In the genomic region with DNA sequence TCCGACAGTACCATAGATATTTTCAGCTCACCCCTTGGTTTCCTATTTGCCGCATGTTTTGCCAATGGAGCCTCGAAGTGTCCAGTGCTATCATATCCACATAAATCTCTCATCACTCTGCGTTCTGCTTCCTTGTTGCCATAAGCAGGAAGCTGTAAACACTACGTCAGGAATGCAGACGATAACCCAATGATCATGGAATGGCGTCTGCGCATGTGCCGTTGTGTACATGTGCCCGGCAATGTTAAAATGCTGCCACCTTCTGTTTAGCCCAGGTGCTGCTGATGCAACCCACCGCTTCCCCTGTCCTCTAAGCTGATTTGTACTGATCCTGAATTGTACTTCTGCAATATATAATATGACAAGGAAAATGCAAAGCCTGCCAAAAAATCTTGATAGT, we compare ENCODE assay signal across 10 cellular contexts.
A peak's percentile ranks its signal among the peaks of the same experiment; 100 is the strongest.
DNase-seq lines count a peak whose midpoint lies in the region; ATAC-seq and TF ChIP-seq lines count a peak whose summit lies in the region.
"Had no signal": no experiment of that assay in that cellular context is flagged by ENCODE, and none has a peak within 500 bp of the region (broad histone marks: within the 10 kb centered on the region; RNA-seq: fewer than 3 reads in every experiment).

No MANE protein-coding gene starts in this region.

- H3K9me3 ChIP-seq in GM23248 (ENCODE audit: low read depth) (no peaks in the 10 kb centered on the region), fibroblast of lung (ENCODE audit: control insufficient read depth, insufficient read depth, low read depth, low read length) (no peaks in the 10 kb centered on the region)

- H3K36me3 ChIP-seq in GM23248 (ENCODE audit: low read depth) (no peaks in the 10 kb centered on the region), fibroblast of lung (ENCODE audit: control insufficient read depth, insufficient read depth, low read length) (no peaks in the 10 kb centered on the region)

- ATAC-seq in GM21447 (IDR thresholded peaks at IDR 0.05; ENCODE audit: unreplicated experiment), result no peak
- ATAC-seq: activated CD8-positive, alpha-beta memory T cell treated with anti-CD3 and anti-CD28 coated beads, Interleukin-2, amount 10 ng/mL, durations not matched to agents 7 days and 5 days had no signal

- H3K4me1 Mint-ChIP-seq in progenitor cell of endocrine pancreas (ENCODE audit: low read depth), result peaks cover 18% of the 10 kb centered on the region
- H3K4me1 Mint-ChIP-seq: activated CD8-positive, alpha-beta memory T cell treated with anti-CD3 and anti-CD28 coated beads, Interleukin-2, amount 10 ng/mL, durations not matched to agents 7 days and 5 days had no signal

- H3K4me1 ChIP-seq in GM23248 (ENCODE audit: insufficient read depth) (peaks cover 28% of the 10 kb centered on the region), fibroblast of lung (ENCODE audit: control insufficient read depth, extremely low read depth, insufficient read depth, low read length) (peaks cover 8% of the 10 kb centered on the region)

- H4K20me1 ChIP-seq in GM23248 (ENCODE audit: insufficient read depth) (no peaks in the 10 kb centered on the region), fibroblast of lung (ENCODE audit: control insufficient read depth, extremely low read depth, insufficient read depth, low read length) (no peaks in the 10 kb centered on the region)

- H3K79me2 ChIP-seq in GM23248 (ENCODE audit: insufficient read depth), result no peaks in the 10 kb centered on the region
- no peaks in the 10 kb centered on the region for H3K79me2 ChIP-seq in fibroblast of lung (ENCODE audit: control insufficient read depth, insufficient read depth, low read length)

- no peaks in the 10 kb centered on the region for H3K9me2 ChIP-seq in GM23248 (ENCODE audit: insufficient read depth)

- no peaks in the 10 kb centered on the region for H3K36me3 Mint-ChIP-seq in progenitor cell of endocrine pancreas (ENCODE audit: insufficient read depth)
- H3K36me3 Mint-ChIP-seq: activated CD8-positive, alpha-beta memory T cell treated with anti-CD3 and anti-CD28 coated beads, Interleukin-2, amount 10 ng/mL, durations not matched to agents 7 days and 5 days had no signal

- DNase-seq in GM23248, result peak; percentile 1
- peak; percentile 85 for DNase-seq in NCI-H2227 treated with DMSO at 0.1 percent for 48 hours (lab: John Stamatoyannopoulos, UW)
- peak in 1 of 2 donors; percentile 51 for DNase-seq in fibroblast of lung (ENCODE audit: low read depth in 2 of 2)
- no peak for DNase-seq in progenitor cell of endocrine pancreas (ENCODE audit: low spot score, unreplicated experiment)
- DNase-seq in activated CD8-positive, alpha-beta memory T cell treated with anti-CD3 and anti-CD28 coated beads, Interleukin-2, amount 50 U/mL, for 4 hours, result no peak
- DNase-seq in NCI-H774 (lab: John Stamatoyannopoulos, UW), result no peak
- DNase-seq: activated CD8-positive, alpha-beta memory T cell treated with anti-CD3 and anti-CD28 coated beads, Interleukin-2, amount 10 ng/mL, durations not matched to agents 7 days and 5 days; NCI-H226 had no signal

- peaks cover 33% of the 10 kb centered on the region for H3F3A ChIP-seq in GM23248 (ENCODE audit: insufficient read depth)

- WGBS in GM23248 (ENCODE audit: low coverage in 1 of 2, low lambda C conversion rate in 2 of 2, missing lambda C conversion rate in 2 of 2), 2 experiments, result 43 to 47% methylated on average over 11 of the region's 11 CpGs

- H3K9ac ChIP-seq in GM23248 (no peak overlapping the region), fibroblast of lung (ENCODE audit: insufficient read depth, low read length) (no peak overlapping the region)

- H3K4me3 ChIP-seq in GM23248 (no peak overlapping the region), fibroblast of lung (replicated peaks in 1 of 4; ENCODE audit: control extremely low read depth in 1 of 4, insufficient read depth in 1 of 4, low read depth in 3 of 4, low read length in 4 of 4) (peak overlapping the region in 3 of 4 experiments; percentile 8 to 21 (median 11))

- H3K4me3 Mint-ChIP-seq in progenitor cell of endocrine pancreas (ENCODE audit: low read depth), result no peak overlapping the region
- H3K4me3 Mint-ChIP-seq: activated CD8-positive, alpha-beta memory T cell treated with anti-CD3 and anti-CD28 coated beads, Interleukin-2, amount 10 ng/mL, durations not matched to agents 7 days and 5 days had no signal

- no peaks in the 10 kb centered on the region for H3K27me3 Mint-ChIP-seq in progenitor cell of endocrine pancreas
- H3K27me3 Mint-ChIP-seq: activated CD8-positive, alpha-beta memory T cell treated with anti-CD3 and anti-CD28 coated beads, Interleukin-2, amount 10 ng/mL, durations not matched to agents 7 days and 5 days had no signal

- 0 out of 2 replicates have a peak, but pooled peaks have one; percentile 11 for TF ChIP-seq CTCF in 22Rv1 (IDR thresholded peaks at IDR 0.05)
- TF ChIP-seq CTCF in fibroblast of lung (conservative IDR thresholded peaks at IDR 0.05 in 1 of 2, IDR thresholded peaks at IDR 0.05 in 1 of 2; ENCODE audit: low read depth in 1 of 2, low read length in 2 of 2), result peak; percentile 35 to 37
- no peak for TF ChIP-seq CTCF in progenitor cell of endocrine pancreas (IDR thresholded peaks at IDR 0.05; ENCODE audit: unreplicated experiment)

- no peak overlapping the region for H3K27ac ChIP-seq in 22Rv1
- H3K27ac ChIP-seq in GM23248, result no peak overlapping the region
- H3K27ac ChIP-seq in fibroblast of lung (ENCODE audit: insufficient read depth, low read length), result peak overlapping the region; percentile 89

- H3K27me3 ChIP-seq in GM23248 (replicated peaks; ENCODE audit: insufficient read depth) (no peaks in the 10 kb centered on the region), fibroblast of lung (ENCODE audit: control insufficient read depth, insufficient read depth, low read length) (no peaks in the 10 kb centered on the region)

- H2AFZ ChIP-seq in GM23248 (no peak overlapping the region), fibroblast of lung (ENCODE audit: low read length) (no peak overlapping the region)

- in situ Hi-C loops in GM23248 (cut with MboI), result no loop called here

- no peak overlapping the region for H3K27ac Mint-ChIP-seq in progenitor cell of endocrine pancreas
- H3K27ac Mint-ChIP-seq: activated CD8-positive, alpha-beta memory T cell treated with anti-CD3 and anti-CD28 coated beads, Interleukin-2, amount 10 ng/mL, durations not matched to agents 7 days and 5 days had no signal

- H3K4me2 ChIP-seq in GM23248 (ENCODE audit: unreplicated experiment) (no peak overlapping the region), fibroblast of lung (ENCODE audit: extremely low read depth, insufficient read depth, low read length) (peak overlapping the region; percentile 3)

- peaks cover 9% of the 10 kb centered on the region for H3K9me3 Mint-ChIP-seq in progenitor cell of endocrine pancreas (ENCODE audit: low read depth)

Comparison
In these comparisons a context has a peak if more than half of its experiments do, and no peak if none do; other contexts are left out.
1. DNase-seq: peak in GM23248 (single experiment) and NCI-H2227 treated with DMSO at 0.1 percent for 48 hours (single experiment); none in progenitor cell of endocrine pancreas (single experiment), activated CD8-positive, alpha-beta memory T cell treated with anti-CD3 and anti-CD28 coated beads, Interleukin-2, amount 50 U/mL, for 4 hours (single experiment) and NCI-H774 (single experiment).